In the genomic region with DNA sequence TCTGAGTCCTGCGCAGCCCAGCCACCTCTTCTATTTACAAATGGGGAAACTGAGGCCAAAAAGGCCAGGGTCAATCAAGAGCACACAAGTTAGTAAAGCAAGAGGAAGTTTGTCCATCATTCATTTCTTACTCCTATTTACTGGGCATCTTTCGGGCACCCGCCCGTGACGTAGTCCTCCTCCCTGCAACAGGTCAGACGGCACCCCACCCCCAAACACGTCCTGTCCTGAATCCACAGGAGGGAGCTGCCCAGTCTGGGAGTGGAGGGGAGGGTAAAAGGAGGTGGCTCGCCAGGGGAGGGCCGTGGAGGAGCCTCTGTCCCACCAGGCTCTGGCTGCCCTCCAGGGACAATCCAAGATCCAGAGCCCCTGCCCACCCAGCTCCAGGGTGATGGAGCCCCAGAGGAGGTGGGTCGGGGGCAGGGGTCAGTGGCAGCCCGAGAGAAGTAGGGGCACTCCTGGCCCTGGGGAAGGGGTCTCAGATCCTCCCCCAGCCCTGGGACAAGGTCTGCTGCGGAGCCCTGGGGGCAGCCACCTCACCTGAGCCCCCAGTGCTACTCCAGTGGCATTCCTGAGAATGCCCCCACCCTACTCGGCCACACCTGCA, we compare ENCODE assay signal across 11 cellular contexts. TPM values are rescaled to one million over a fixed set of nuclear protein-coding genes. Genes with fewer than 3 reads are reported as not detected.
DNase-seq lines count a peak whose midpoint lies in the region; ATAC-seq, FAIRE-seq and TF ChIP-seq lines count a peak whose summit lies in the region.
"Had no signal": no experiment of that assay in that cellular context is flagged by ENCODE, and none has a peak within 500 bp of the region (broad histone marks: within the 10 kb centered on the region; RNA-seq: fewer than 3 reads in every experiment).

No MANE protein-coding gene starts in this region.

- peak overlapping the region; percentile 34 for H4K91ac ChIP-seq in H1 (replicated peaks; ENCODE audit: insufficient read length, low read length)

- H3K27ac ChIP-seq in cardiac muscle cell (peak overlapping the region; percentile 85), H1 (ENCODE audit: low read depth, low read length) (no peak overlapping the region), muscle layer of duodenum (ENCODE audit: low read length) (peak overlapping the region; percentile 36), uterus (peak overlapping the region; percentile 83 to 84)

- 75% methylated on average over 13 of the region's 13 CpGs; no CpG with 5 or more reads in 1 of the 2 experiments for WGBS in H1 (ENCODE audit: extremely low coverage in 1 of 2, insufficient coverage in 1 of 2, insufficient read length in 1 of 2, insufficient replicate concordance in 2 of 2, low coverage in 1 of 2, low lambda C conversion rate in 2 of 2, missing lambda C conversion rate in 1 of 2), 2 experiments

- peak overlapping the region; percentile 78 for H3K18ac ChIP-seq in H1 (ENCODE audit: extremely low read depth, low read length)

- peak overlapping the region; percentile 85 to 86 for H3K4me2 ChIP-seq in H1 (ENCODE audit: insufficient read depth in 1 of 2, low read depth in 2 of 2, low read length in 2 of 2)

- no peak overlapping the region for H4K5ac ChIP-seq in H1 (ENCODE audit: insufficient read length, low read depth, low read length)

- peak overlapping the region; percentile 61; the same call in 1 of the 2 replicates for H2AK5ac ChIP-seq in H1 (ENCODE audit: low read depth, low read length)

- POLR2A ChIA-PET in H1 (lab: Charles Lee; ENCODE audit: partially characterized antibody) = interaction anchor here (1.0 to 12.6 kb wide), 11 partner anchors 9 to 151 kb away, joined by 3 to 213 read pairs (median 5); partner anchors contain the start of genes ADRM1 and RPS21

- no peak overlapping the region; the same call in 1 of the 2 replicates for H4K8ac ChIP-seq in H1 (ENCODE audit: extremely low read depth, insufficient read depth, low read length)

- no peak for TF ChIP-seq EP300 in H1 (IDR thresholded peaks at IDR 0.05; ENCODE audit: borderline replicate concordance in 1 of 2, low read depth in 2 of 2, low read length in 2 of 2)

- no peak for TF ChIP-seq RAD21 in H1 (IDR thresholded peaks at IDR 0.05 in 1 of 2, conservative IDR thresholded peaks at IDR 0.05 in 1 of 2; ENCODE audit: low read depth in 2 of 2, low read length in 2 of 2)

- H2BK20ac ChIP-seq in H1 (ENCODE audit: low read length) = peak overlapping the region; percentile 75; the same call in 1 of the 2 replicates

- TF ChIP-seq POLR2A in H1 (IDR thresholded peaks at IDR 0.05; ENCODE audit: control extremely low read depth in 1 of 2, low read depth in 2 of 2, low read length in 2 of 2) (no peak), uterus (IDR thresholded peaks at IDR 0.05) (no peak)

- H2BK15ac ChIP-seq in H1 (ENCODE audit: low read length) = peak overlapping the region; percentile 72; the same call in 1 of the 2 replicates

- no peak overlapping the region for H2AFZ ChIP-seq in H1 (ENCODE audit: low read length)

- H3K56ac ChIP-seq in H1 (replicated peaks; ENCODE audit: insufficient read length, low read depth, low read length) = no peak overlapping the region

- H2BK12ac ChIP-seq in H1 (ENCODE audit: low read depth, low read length) = peak overlapping the region; percentile 55; the same call in 1 of the 2 replicates

- CTCF ChIA-PET in H1 (lab: Charles Lee; ENCODE audit: partially characterized antibody) = interaction anchor here (0.9 to 10.9 kb wide), 17 partner anchors 11 to 112 kb away, joined by 3 to 212 read pairs (median 4); partner anchors contain the start of gene RPS21

- H3K9me3 ChIP-seq in cardiac muscle cell (ENCODE audit: low read depth) = no peaks in the 10 kb centered on the region
- no peaks in the 10 kb centered on the region for H3K9me3 ChIP-seq in H1 (ENCODE audit: insufficient read depth in 2 of 2, low read depth in 1 of 2, low read length in 1 of 2)
- H3K9me3 ChIP-seq in muscle layer of duodenum (ENCODE audit: control insufficient read depth in 1 of 2, low read length in 2 of 2) = no peaks in the 10 kb centered on the region
- H3K9me3 ChIP-seq in uterus = no peaks in the 10 kb centered on the region

- H3K9ac ChIP-seq in H1 (replicated peaks in 1 of 4; ENCODE audit: extremely low read depth in 1 of 4, low read depth in 3 of 4, low read length in 3 of 4) = no peak overlapping the region

- H3K4ac ChIP-seq in H1 (replicated peaks; ENCODE audit: insufficient read length, low read depth, low read length) = peak overlapping the region; percentile 1

- H3K36me3 ChIP-seq in cardiac muscle cell (no peaks in the 10 kb centered on the region), H1 (ENCODE audit: control insufficient read depth in 2 of 4, insufficient read depth in 4 of 4, low read length in 3 of 4) (no peaks in the 10 kb centered on the region; a peak in 1 of 8 replicates), muscle layer of duodenum (ENCODE audit: control insufficient read depth in 1 of 2, insufficient read depth in 2 of 2, low read length in 2 of 2) (no peaks in the 10 kb centered on the region), uterus (no peaks in the 10 kb centered on the region)

- H3K27me3 ChIP-seq in cardiac muscle cell = no peaks in the 10 kb centered on the region
- no peaks in the 10 kb centered on the region for H3K27me3 ChIP-seq in H1 (replicated peaks in 1 of 4; ENCODE audit: control insufficient read depth in 3 of 4, extremely low read depth in 1 of 4, insufficient read depth in 3 of 4, low read length in 3 of 4)
- H3K27me3 ChIP-seq in muscle layer of duodenum (ENCODE audit: low read depth, low read length) = peaks cover 4% of the 10 kb centered on the region
- no peaks in the 10 kb centered on the region for H3K27me3 ChIP-seq in uterus

- H3K23ac ChIP-seq in H1 (ENCODE audit: insufficient read length) = no peak overlapping the region

- no peak overlapping the region for H2BK120ac ChIP-seq in H1 (replicated peaks; ENCODE audit: low read depth, low read length)

- H3K79me2 ChIP-seq in H1 (ENCODE audit: control insufficient read depth in 1 of 2, insufficient read depth in 2 of 2, low read length in 2 of 2) = peaks cover 8 to 20% of the 10 kb centered on the region in 2 experiments; a peak in 3 of 4 replicates

- DNase-seq in cardiac muscle cell (ENCODE audit: low read depth in 1 of 2, low spot score in 1 of 2) = no peak
- DNase-seq in Right ventricle myocardium superior = no peak
- DNase-seq in H1 (ENCODE audit: low read depth in 1 of 2, low spot score in 2 of 2) = no peak
- DNase-seq in uterus = no peak
- DNase-seq in hepatic stellate cell (ENCODE audit: low spot score) = no peak
- no peak for DNase-seq in COR-L47 (lab: John Stamatoyannopoulos, UW)
- DNase-seq: activated T-cell treated with anti-CD3 and anti-CD28 coated beads, Interleukin-2, amount 50 U/mL, for 1 hour; NCI-H446; T-helper 17 cell had no signal

- H3K4me3 ChIP-seq in cardiac muscle cell (no peak overlapping the region), H1 (ENCODE audit: extremely low read depth in 1 of 4, insufficient read depth in 2 of 4, low read depth in 3 of 4, low read length in 4 of 4) (peak overlapping the region in 3 of 4 experiments; percentile 3 to 63 (median 23); a peak in 3 of 8 replicates), muscle layer of duodenum (ENCODE audit: low read depth in 1 of 2, low read length in 2 of 2) (peak overlapping the region in 1 of 2 donors; percentile 88), uterus (no peak overlapping the region)

- H3K23me2 ChIP-seq in H1 (ENCODE audit: low read depth, low read length) = peaks cover 12% of the 10 kb centered on the region

- FAIRE-seq in H1 (lab: Jason Lieb, UNC) = no peak

- peak overlapping the region; percentile 81; the same call in 1 of the 2 replicates for H2BK5ac ChIP-seq in H1 (ENCODE audit: low read depth, low read length)

- H4K20me1 ChIP-seq in H1 (replicated peaks in 1 of 2; ENCODE audit: control insufficient read depth in 1 of 2, insufficient read depth in 2 of 2, low read length in 2 of 2) = peaks cover 2 to 3% of the 10 kb centered on the region in 2 experiments

- TF ChIP-seq CTCF in cardiac muscle cell (IDR thresholded peaks at IDR 0.05; ENCODE audit: low read depth, low read length) (no peak), H1 (IDR thresholded peaks at IDR 0.05; ENCODE audit: control extremely low read depth in 1 of 3, insufficient read depth in 1 of 3, low read depth in 1 of 3, low read length in 3 of 3) (no peak), uterus (IDR thresholded peaks at IDR 0.05) (no peak)

- peaks cover 4% of the 10 kb centered on the region for H3K79me1 ChIP-seq in H1 (ENCODE audit: low read depth, low read length)

- H3K4me1 ChIP-seq in cardiac muscle cell (ENCODE audit: low read depth) (peaks cover 55% of the 10 kb centered on the region), H1 (replicated peaks in 1 of 4; ENCODE audit: control insufficient read depth in 3 of 4, insufficient read depth in 4 of 4, low read length in 3 of 4) (peaks cover 8 to 50% (median 41%) of the 10 kb centered on the region in 4 experiments), muscle layer of duodenum (ENCODE audit: control insufficient read depth in 1 of 2, insufficient read depth in 2 of 2, low read length in 2 of 2) (peaks cover 4 to 74% of the 10 kb centered on the region in 2 donors), uterus (peaks cover 5 to 37% of the 10 kb centered on the region in 2 donors)

- H3K14ac ChIP-seq in H1 (ENCODE audit: insufficient read length) = no peak overlapping the region

- intact Hi-C loops in Right ventricle myocardium superior (cut with DNase I) = no loop called here
- intact Hi-C loops in uterus (cut with DNase I; ENCODE audit: low total_unique reads) = no loop called here

- ATAC-seq in Right ventricle myocardium superior (ENCODE audit: poor library complexity) = no peak
- ATAC-seq in GM18873 (IDR thresholded peaks at IDR 0.05; ENCODE audit: low FRiP score, unreplicated experiment) = no peak
- ATAC-seq: T-helper 17 cell had no signal

RNA-seq across cellular contexts. Expression of gene LAMA5, which starts 2.5 kb away (rescaled TPM):
- total RNA-seq in cardiac muscle cell (103 and 162 TPM in 2 replicates), Right ventricle myocardium superior (79.6 TPM), uterus (100 to 1,000 TPM in 2 of 4 donors, 10 to 100 TPM in 2; 50.6 to 375 (median 90.8) TPM)
- polyA plus RNA-seq in cardiac muscle cell (168 and 214 TPM in 2 replicates), H1 (2011; rRNA removed) (34.4 and 90.7 TPM in 2 replicates)
- 210 and 225 TPM in 2 replicates for total RNA-seq in H1 (2021; fragmentation: NEBNext Ultra II Directional; extraction: Animal tissue kit (Norgen Biotek cat#: 25700))
- 57.6 TPM for polyA plus RNA-seq in H1 (2011; cell fraction: cytosol; rRNA removed)
- polyA plus RNA-seq in H1 (2011; cell fraction: nucleus; rRNA removed) = 648 TPM
- polyA plus RNA-seq in H1 (2012, experiment 1 of 2) = 136 to 235 TPM (median 223 TPM) in 4 replicates
- polyA plus RNA-seq in H1 (2012, experiment 2 of 2) = 130 TPM
- 107 TPM for polyA plus RNA-seq in H1 (2013, experiment 1 of 2)
- 82.4 TPM for polyA plus RNA-seq in H1 (2013, experiment 2 of 2)
- polyA minus RNA-seq in H1 (2011; rRNA and poly(A)+ RNA removed) = 24.2 and 31.4 TPM in 2 replicates
- 70.1 TPM for polyA minus RNA-seq in H1 (2011; cell fraction: cytosol; rRNA and poly(A)+ RNA removed)
- polyA minus RNA-seq in H1 (2011; cell fraction: nucleus; rRNA and poly(A)+ RNA removed) = 212 TPM

RNA-seq across cellular contexts. Expression of gene RPS21, which starts 17.3 kb away (rescaled TPM):
- 839 and 997 TPM in 2 replicates for total RNA-seq in cardiac muscle cell
- 374 and 378 TPM in 2 replicates for polyA plus RNA-seq in cardiac muscle cell
- total RNA-seq in Right ventricle myocardium superior = 732 TPM
- total RNA-seq in H1 (2021; fragmentation: NEBNext Ultra II Directional; extraction: Animal tissue kit (Norgen Biotek cat#: 25700)) = 1,787 and 1,829 TPM in 2 replicates
- 7,219 and 8,331 TPM in 2 replicates for polyA plus RNA-seq in H1 (2011; rRNA removed)
- 7,720 TPM for polyA plus RNA-seq in H1 (2011; cell fraction: cytosol; rRNA removed)
- polyA plus RNA-seq in H1 (2011; cell fraction: nucleus; rRNA removed) = 4,705 TPM
- 4,429 to 5,604 TPM (median 4,871 TPM) in 4 replicates for polyA plus RNA-seq in H1 (2012, experiment 1 of 2)
- polyA plus RNA-seq in H1 (2012, experiment 2 of 2) = 4,124 TPM
- 4,907 TPM for polyA plus RNA-seq in H1 (2013, experiment 1 of 2)
- 4,204 TPM for polyA plus RNA-seq in H1 (2013, experiment 2 of 2)
- polyA minus RNA-seq in H1 (2011; rRNA and poly(A)+ RNA removed) = 654 and 663 TPM in 2 replicates
- polyA minus RNA-seq in H1 (2011; cell fraction: cytosol; rRNA and poly(A)+ RNA removed) = 718 TPM
- 1,108 TPM for polyA minus RNA-seq in H1 (2011; cell fraction: nucleus; rRNA and poly(A)+ RNA removed)
- total RNA-seq in uterus = over 10,000 TPM in 1 of 4 donors, 1,000 to 10,000 TPM in 3; 1,151 to 14,756 (median 1,928) TPM

RNA-seq across cellular contexts. Expression of gene CABLES2, which starts 37.5 kb away (rescaled TPM):
- total RNA-seq in cardiac muscle cell (15.5 and 17.9 TPM in 2 replicates), Right ventricle myocardium superior (15.0 TPM), uterus (10 to 100 TPM in 1 of 4 donors, 1 to 10 TPM in 2, under 1 TPM in 1; 0.29 to 10.6 (median 2.6) TPM)
- polyA plus RNA-seq in cardiac muscle cell (21.4 and 23.8 TPM in 2 replicates), H1 (2011; rRNA removed) (8.8 and 10.5 TPM in 2 replicates)
- 8.0 TPM in 2 replicates for total RNA-seq in H1 (2021; fragmentation: NEBNext Ultra II Directional; extraction: Animal tissue kit (Norgen Biotek cat#: 25700))
- 6.5 TPM for polyA plus RNA-seq in H1 (2011; cell fraction: cytosol; rRNA removed)
- 9.7 TPM for polyA plus RNA-seq in H1 (2011; cell fraction: nucleus; rRNA removed)
- 8.2 to 10.9 TPM (median 9.6 TPM) in 4 replicates for polyA plus RNA-seq in H1 (2012, experiment 1 of 2)
- 7.4 TPM for polyA plus RNA-seq in H1 (2012, experiment 2 of 2)
- polyA plus RNA-seq in H1 (2013, experiment 1 of 2) = 5.3 TPM
- polyA plus RNA-seq in H1 (2013, experiment 2 of 2) = 5.6 TPM
- polyA minus RNA-seq in H1 (2011; rRNA and poly(A)+ RNA removed) = 5.2 and 5.7 TPM in 2 replicates
- 7.8 TPM for polyA minus RNA-seq in H1 (2011; cell fraction: cytosol; rRNA and poly(A)+ RNA removed)
- polyA minus RNA-seq in H1 (2011; cell fraction: nucleus; rRNA and poly(A)+ RNA removed) = 4.3 TPM

RNA-seq across cellular contexts. Expression of gene RBBP8NL, which starts 57.7 kb away (rescaled TPM):
- not detected in 2 replicates for total RNA-seq in cardiac muscle cell
- not detected in 2 replicates for polyA plus RNA-seq in cardiac muscle cell
- total RNA-seq in Right ventricle myocardium superior = not detected
- 0.43 and 0.59 TPM in 2 replicates for total RNA-seq in H1 (2021; fragmentation: NEBNext Ultra II Directional; extraction: Animal tissue kit (Norgen Biotek cat#: 25700))
- 0.48 and 0.88 TPM in 2 replicates for polyA plus RNA-seq in H1 (2011; rRNA removed)
- 0.75 TPM for polyA plus RNA-seq in H1 (2011; cell fraction: cytosol; rRNA removed)
- polyA plus RNA-seq in H1 (2011; cell fraction: nucleus; rRNA removed) = 1.4 TPM
- 0.55 to 1.1 TPM (median 0.65 TPM) in 4 replicates for polyA plus RNA-seq in H1 (2012, experiment 1 of 2)
- 0.46 TPM for polyA plus RNA-seq in H1 (2012, experiment 2 of 2)
- polyA plus RNA-seq in H1 (2013, experiment 1 of 2) = 0.71 TPM
- polyA plus RNA-seq in H1 (2013, experiment 2 of 2) = 0.63 TPM
- polyA minus RNA-seq in H1 (2011; rRNA and poly(A)+ RNA removed) = 0.09 and 0.20 TPM in 2 replicates
- polyA minus RNA-seq in H1 (2011; cell fraction: cytosol; rRNA and poly(A)+ RNA removed) = 1.4 TPM
- 1.9 TPM for polyA minus RNA-seq in H1 (2011; cell fraction: nucleus; rRNA and poly(A)+ RNA removed)
- total RNA-seq in uterus = under 1 TPM in 1 of 4 donors, not detected in 3; 0.35 TPM
- total RNA-seq: T-helper 17 cell had no signal

Comparison
In these comparisons a context has a peak if more than half of its experiments do, and no peak if none do; other contexts are left out.
1. H3K4me3 ChIP-seq: peak in H1 (3 of 4); none in cardiac muscle cell (single experiment) and uterus (0 of 2).